Comparison of ENCODE assay signal across 1 cellular context in the genomic region with DNA sequence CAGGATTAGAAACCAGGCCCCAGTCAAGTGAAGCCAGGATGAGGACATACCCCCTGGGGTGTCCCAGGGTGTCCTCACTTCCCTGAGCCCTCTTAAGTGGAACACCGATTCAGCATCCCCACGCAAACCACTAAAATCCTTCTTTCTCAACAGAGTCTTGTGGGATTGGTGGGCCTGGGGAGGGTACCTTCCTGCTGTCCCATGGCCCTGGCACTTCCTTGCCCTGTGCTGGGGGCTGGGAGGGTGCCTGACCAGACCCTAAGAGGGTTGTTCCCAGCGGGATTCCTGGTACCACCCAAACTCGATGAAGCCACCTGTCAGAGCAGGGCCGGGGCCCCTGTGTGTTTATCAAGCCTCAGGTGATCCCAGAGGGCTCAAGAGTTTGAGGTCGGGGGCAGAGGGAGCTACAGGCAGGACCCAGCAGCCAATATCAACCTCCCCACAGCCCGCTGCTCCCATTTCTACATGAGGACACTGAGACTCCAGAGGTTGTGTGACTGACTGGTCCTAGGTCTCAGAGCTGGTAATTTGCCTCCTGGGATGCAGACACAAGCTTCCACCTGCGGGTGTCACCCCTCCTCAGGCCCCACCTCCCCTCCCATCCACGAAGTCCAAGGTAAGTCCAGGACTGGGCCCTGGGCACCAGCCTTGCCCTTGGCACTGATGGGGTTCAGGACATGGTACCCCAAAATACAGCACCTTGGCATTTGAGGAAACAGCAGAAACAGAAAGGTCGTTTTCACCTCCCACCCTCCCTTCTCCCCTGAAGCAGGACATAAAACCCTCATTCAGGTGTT.
TF ChIP-seq lines count a peak whose summit lies in the region.

No MANE protein-coding gene starts in this region.

TF ChIP-seq in H1, 55 proteins besides CTCF, POLR2A, EP300 and RAD21 (continued from another document):
- TF ChIP-seq RBBP5 (IDR thresholded peaks at IDR 0.05; ENCODE audit: borderline replicate concordance, low read depth, low read length) (no peak), TCF12 (IDR thresholded peaks at IDR 0.05; ENCODE audit: low read depth, low read length) (no peak), PHF8 (conservative IDR thresholded peaks at IDR 0.05; ENCODE audit: low read depth, low read length) (no peak), JUN (IDR thresholded peaks at IDR 0.05; ENCODE audit: low read depth, low read length) (no peak), TAF7 (optimal IDR thresholded peaks at IDR 0.05; ENCODE audit: borderline replicate concordance, low read depth, low read length) (no peak), FOSL1 (IDR thresholded peaks at IDR 0.05; ENCODE audit: insufficient read depth, low read depth, low read length) (no peak), CHD1 (IDR thresholded peaks at IDR 0.05; ENCODE audit: low read depth, low read length) (no peak), NRF1 (IDR thresholded peaks at IDR 0.05; ENCODE audit: low read depth, low read length) (no peak), SP1 (IDR thresholded peaks at IDR 0.05; ENCODE audit: low read depth, low read length) (no peak), HDAC6 (IDR thresholded peaks at IDR 0.05; ENCODE audit: low read depth, low read length) (no peak), SRF (IDR thresholded peaks at IDR 0.05; ENCODE audit: low read depth, low read length) (no peak), SIN3A (conservative IDR thresholded peaks at IDR 0.05 in 1 of 2, IDR thresholded peaks at IDR 0.05 in 1 of 2; ENCODE audit: low read depth in 1 of 2, low read length in 2 of 2) (no peak), JUND (IDR thresholded peaks at IDR 0.05; ENCODE audit: low read length) (no peak)
- TF ChIP-seq, protein P1, sequence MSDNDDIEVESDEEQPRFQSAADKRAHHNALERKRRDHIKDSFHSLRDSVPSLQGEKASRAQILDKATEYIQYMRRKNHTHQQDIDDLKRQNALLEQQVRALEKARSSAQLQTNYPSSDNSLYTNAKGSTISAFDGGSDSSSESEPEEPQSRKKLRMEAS (IDR thresholded peaks at IDR 0.05) = no peak
- TF ChIP-seq, protein P2, sequence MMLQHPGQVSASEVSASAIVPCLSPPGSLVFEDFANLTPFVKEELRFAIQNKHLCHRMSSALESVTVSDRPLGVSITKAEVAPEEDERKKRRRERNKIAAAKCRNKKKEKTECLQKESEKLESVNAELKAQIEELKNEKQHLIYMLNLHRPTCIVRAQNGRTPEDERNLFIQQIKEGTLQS (IDR thresholded peaks at IDR 0.05; ENCODE audit: insufficient read depth, low read depth, low read length) = no peak
- TF ChIP-seq, protein P3, sequence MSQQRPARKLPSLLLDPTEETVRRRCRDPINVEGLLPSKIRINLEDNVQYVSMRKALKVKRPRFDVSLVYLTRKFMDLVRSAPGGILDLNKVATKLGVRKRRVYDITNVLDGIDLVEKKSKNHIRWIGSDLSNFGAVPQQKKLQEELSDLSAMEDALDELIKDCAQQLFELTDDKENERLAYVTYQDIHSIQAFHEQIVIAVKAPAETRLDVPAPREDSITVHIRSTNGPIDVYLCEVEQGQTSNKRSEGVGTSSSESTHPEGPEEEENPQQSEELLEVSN (IDR thresholded peaks at IDR 0.05) = no peak
